Comparison of ENCODE assay signal across 16 cellular contexts in genomic region chr2:26270363-26270762, GRCh38. TPM values are rescaled to one million over a fixed set of nuclear protein-coding genes. Genes with fewer than 3 reads are reported as not detected.
DNase-seq lines count a peak whose midpoint lies in the region; ATAC-seq and TF ChIP-seq lines count a peak whose summit lies in the region.
"Had no signal": no experiment of that assay in that cellular context is flagged by ENCODE, and none has a peak within 500 bp of the region (broad histone marks: within the 10 kb centered on the region; RNA-seq: fewer than 3 reads in every experiment).

No MANE protein-coding gene starts in this region.

- no peaks in the 10 kb centered on the region for H3K9me3 ChIP-seq in breast epithelium
- H3K9me3 ChIP-seq: SJSA1, stomach had no signal

- no peaks in the 10 kb centered on the region for H3K9me3 Mint-ChIP-seq in progenitor cell of endocrine pancreas (ENCODE audit: low read depth)
- H3K9me3 Mint-ChIP-seq: activated naive CD4-positive, alpha-beta T cell treated with anti-CD3 and anti-CD28 coated beads, Interleukin-2, amount 50 U/mL, for 24 hours; endodermal cell had no signal

- peak overlapping the region; percentile 3 for H3K27ac Mint-ChIP-seq in progenitor cell of endocrine pancreas
- H3K27ac Mint-ChIP-seq: activated naive CD4-positive, alpha-beta T cell treated with anti-CD3 and anti-CD28 coated beads, Interleukin-2, amount 50 U/mL, for 24 hours; endodermal cell had no signal

- TF ChIP-seq CTCF in breast epithelium (IDR thresholded peaks at IDR 0.05) (no peak), progenitor cell of endocrine pancreas (IDR thresholded peaks at IDR 0.05; ENCODE audit: unreplicated experiment) (no peak)

- DNase-seq in EH (ENCODE audit: low read depth) (peak; percentile 12), HCEC 1CT (peak; percentile 3), breast epithelium (ENCODE audit: low spot score in 2 of 2) (no peak), progenitor cell of endocrine pancreas (ENCODE audit: low spot score, unreplicated experiment) (no peak), NCI-H1436 (lab: John Stamatoyannopoulos, UW) (no peak)
- DNase-seq: DMS79 treated with DMSO at 0.1 percent for 48 hours, endodermal cell, midbrain, NCI-H1417 treated with DMSO at 0.1 percent for 48 hours, NCI-H226, stomach had no signal

- H3K27me3 Mint-ChIP-seq in progenitor cell of endocrine pancreas = no peaks in the 10 kb centered on the region
- H3K27me3 Mint-ChIP-seq: activated naive CD4-positive, alpha-beta T cell treated with anti-CD3 and anti-CD28 coated beads, Interleukin-2, amount 50 U/mL, for 24 hours had no signal

- H3K36me3 Mint-ChIP-seq in progenitor cell of endocrine pancreas (ENCODE audit: insufficient read depth) = peaks cover 13% of the 10 kb centered on the region

- no peaks in the 10 kb centered on the region for H3K27me3 ChIP-seq in breast epithelium
- H3K27me3 ChIP-seq: SJSA1, stomach had no signal

- intact Hi-C loops in breast epithelium (cut with DNase I; ENCODE audit: low total_unique reads) = no loop called here

- H3K36me3 ChIP-seq in breast epithelium = no peaks in the 10 kb centered on the region

- no peak for TF ChIP-seq POLR2A in breast epithelium (IDR thresholded peaks at IDR 0.05)

- ATAC-seq in GM18520 (IDR thresholded peaks at IDR 0.05; ENCODE audit: unreplicated experiment) (no peak), HG02678 (IDR thresholded peaks at IDR 0.05; ENCODE audit: unreplicated experiment) (no peak)

- H3K4me3 Mint-ChIP-seq in progenitor cell of endocrine pancreas (ENCODE audit: low read depth) = no peak overlapping the region
- H3K4me3 Mint-ChIP-seq: activated naive CD4-positive, alpha-beta T cell treated with anti-CD3 and anti-CD28 coated beads, Interleukin-2, amount 50 U/mL, for 24 hours; endodermal cell had no signal

- no peaks in the 10 kb centered on the region for H3K4me1 Mint-ChIP-seq in progenitor cell of endocrine pancreas (ENCODE audit: low read depth)
- H3K4me1 Mint-ChIP-seq: endodermal cell had no signal

- peaks cover 0 to 17% of the 10 kb centered on the region in 2 donors for H3K4me1 ChIP-seq in breast epithelium

- H3K27ac ChIP-seq in breast epithelium = peak overlapping the region; percentile 37 to 41
- H3K27ac ChIP-seq: C4-2B, SJSA1 had no signal

- no peak overlapping the region for H3K4me3 ChIP-seq in breast epithelium
- H3K4me3 ChIP-seq: SJSA1, stomach had no signal

RNA-seq across cellular contexts. Expression of gene HADHB, which starts 25.6 kb away (rescaled TPM):
- 100 to 1,000 TPM; 139 to 157 (median 147) TPM for total RNA-seq in breast epithelium
- total RNA-seq in progenitor cell of endocrine pancreas = 62.0 and 71.1 TPM in 2 replicates

RNA-seq across cellular contexts. Expression of gene HADHA, which starts 25.9 kb away (rescaled TPM):
- total RNA-seq in breast epithelium (100 to 1,000 TPM; 139 to 156 (median 141) TPM), progenitor cell of endocrine pancreas (111 and 114 TPM in 2 replicates)

Comparison
In these comparisons a context has a peak if more than half of its experiments do, and no peak if none do; other contexts are left out.
1. DNase-seq: peak in EH (single experiment) and HCEC 1CT (single experiment); none in breast epithelium (0 of 2), progenitor cell of endocrine pancreas (single experiment) and NCI-H1436 (single experiment).